8 cellular contexts compared by ENCODE assay signal in the genomic region with DNA sequence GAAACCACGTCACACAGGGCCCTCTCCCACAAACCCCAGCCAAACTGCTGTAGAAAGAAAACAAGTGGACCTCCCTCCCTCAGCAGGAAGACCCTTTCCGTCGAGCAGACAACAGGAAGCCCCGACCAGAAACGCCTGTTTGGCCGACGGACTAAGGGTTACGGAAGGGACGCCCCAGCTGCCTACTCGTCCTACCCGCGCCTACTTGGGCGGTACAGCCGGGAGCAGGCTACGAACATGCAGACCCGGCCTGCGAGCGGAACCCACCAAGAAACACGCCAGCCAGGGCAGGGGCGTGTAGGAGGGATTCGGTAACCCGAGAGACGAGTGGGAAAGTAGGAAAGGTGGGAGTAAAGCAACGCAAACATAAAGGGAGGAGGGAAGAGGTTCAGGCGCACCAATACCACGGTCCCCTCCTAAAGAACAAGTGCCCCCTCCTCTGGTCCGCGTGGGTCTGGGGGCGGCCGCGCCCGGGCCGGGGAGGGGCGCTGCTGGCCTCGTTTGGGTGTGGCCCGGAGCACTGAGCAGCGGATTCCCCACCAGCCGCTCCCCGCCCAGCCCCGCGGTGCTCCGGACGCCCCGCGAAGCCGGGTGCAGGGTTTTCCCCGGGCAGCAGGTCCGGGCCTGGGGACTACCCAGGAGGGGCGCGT. TPM values are rescaled to one million over a fixed set of nuclear protein-coding genes. Genes with fewer than 3 reads are reported as not detected.
DNase-seq lines count a peak whose midpoint lies in the region; ATAC-seq and TF ChIP-seq lines count a peak whose summit lies in the region.

No MANE protein-coding gene starts in this region.

- CTCF ChIA-PET in A673 (lab: Charles Lee): interaction anchor here (1.1 kb wide), 1 partner anchor 25 kb away, joined by 3 read pairs; no protein-coding TSS in a partner anchor
- CTCF ChIA-PET in activated CD4-positive, alpha-beta T cell treated with anti-CD3 and anti-CD28 coated beads for 36 hours (lab: Charles Lee): interaction anchor here (0.5 to 2.6 kb wide), 5 partner anchors 8 to 59 kb away, joined by 3 to 12 read pairs (median 4); no protein-coding TSS in a partner anchor

- peak; percentile 28 for ATAC-seq in activated CD4-positive, alpha-beta T cell treated with anti-CD3 and anti-CD28 coated beads for 36 hours
- ATAC-seq in effector memory CD8-positive, alpha-beta T cell (replicated peaks): peak; percentile 34
- ATAC-seq in naive B cell (ENCODE audit: low read depth in 2 of 2): peak; percentile 48 to 51
- peak; percentile 43 for ATAC-seq in aorta (ENCODE audit: low FRiP score)
- ATAC-seq in HG02884 (IDR thresholded peaks at IDR 0.05; ENCODE audit: unreplicated experiment): no peak

- peak overlapping the region; percentile 65 for H3K4me3 ChIP-seq in A673 (ENCODE audit: low read depth, low read length, poor library complexity, severe bottlenecking)
- H3K4me3 ChIP-seq in HUES48 (ENCODE audit: low read depth, low read length): peak overlapping the region; percentile 89
- H3K4me3 ChIP-seq in aorta (ENCODE audit: low read length in 2 of 2): peak overlapping the region; percentile 75 to 77

- H3K4me3 Mint-ChIP-seq in activated CD4-positive, alpha-beta T cell treated with anti-CD3 and anti-CD28 coated beads for 36 hours: peak overlapping the region; percentile 90
- H3K4me3 Mint-ChIP-seq in effector memory CD8-positive, alpha-beta T cell: peak overlapping the region; percentile 97
- H3K4me3 Mint-ChIP-seq in naive B cell: peak overlapping the region; percentile 90 to 98 (median 95)

- DNase-seq in A673 (ENCODE audit: low spot score) (no peak), naive B cell (peak; percentile 20), aorta (peak; percentile 70 to 83), SHP77 treated with DMSO at 0.1 percent for 48 hours (lab: John Stamatoyannopoulos, UW) (no peak)
- peak; percentile 57 for DNase-seq in activated CD4-positive, alpha-beta T cell treated with anti-CD3 and anti-CD28 coated beads for 36 hours
- DNase-seq in effector memory CD8-positive, alpha-beta T cell: peak; percentile 22 to 37 (median 24)

- H3K27me3 ChIP-seq in A673 (replicated peaks; ENCODE audit: insufficient read depth, low read depth, low read length, poor library complexity) (peaks cover 7% of the 10 kb centered on the region), HUES48 (ENCODE audit: control insufficient read depth, insufficient read depth, low read length) (peaks cover 17% of the 10 kb centered on the region), aorta (ENCODE audit: control insufficient read depth in 1 of 2, insufficient read depth in 2 of 2, low read length in 1 of 2) (no peaks in the 10 kb centered on the region)

- no TSS peak for BruUV-seq in A673 (replicated peaks; lab: Mats Ljungman, UMichigan)

- H3K27ac ChIP-seq in A673 (ENCODE audit: low read depth, low read length, poor library complexity, severe bottlenecking) (no peak overlapping the region), HUES48 (ENCODE audit: low read depth, low read length) (peak overlapping the region; percentile 89), aorta (ENCODE audit: low read depth in 1 of 2, low read length in 2 of 2) (peak overlapping the region; percentile 24 to 38)

- no peaks in the 10 kb centered on the region for H3K9me3 ChIP-seq in A673 (ENCODE audit: low read depth, low read length, poor library complexity, severe bottlenecking)
- no peaks in the 10 kb centered on the region for H3K9me3 ChIP-seq in HUES48 (ENCODE audit: control insufficient read depth, insufficient read depth, low read length)
- no peaks in the 10 kb centered on the region for H3K9me3 ChIP-seq in aorta (ENCODE audit: control insufficient read depth, low read length)

- H3K4me1 ChIP-seq in A673 (ENCODE audit: insufficient read depth, low read length, poor library complexity, severe bottlenecking): peaks cover 49% of the 10 kb centered on the region
- peaks cover 60% of the 10 kb centered on the region for H3K4me1 ChIP-seq in HUES48 (ENCODE audit: control insufficient read depth, insufficient read depth, low read length)
- peaks cover 8 to 15% of the 10 kb centered on the region in 2 donors for H3K4me1 ChIP-seq in aorta (ENCODE audit: control insufficient read depth in 1 of 2, insufficient read depth in 2 of 2, low read length in 2 of 2)

- TF ChIP-seq CTCF in A673 (conservative IDR thresholded peaks at IDR 0.05; ENCODE audit: low read depth, low read length): no peak

- H3K27me3 Mint-ChIP-seq in activated CD4-positive, alpha-beta T cell treated with anti-CD3 and anti-CD28 coated beads for 36 hours: no peaks in the 10 kb centered on the region
- no peaks in the 10 kb centered on the region for H3K27me3 Mint-ChIP-seq in effector memory CD8-positive, alpha-beta T cell
- H3K27me3 Mint-ChIP-seq in naive B cell: peaks cover 4 to 9% (median 5%) of the 10 kb centered on the region in 3 donors

- H3K36me3 ChIP-seq in A673 (ENCODE audit: insufficient read depth, low read length, poor library complexity, severe bottlenecking): no peaks in the 10 kb centered on the region
- H3K36me3 ChIP-seq in HUES48 (ENCODE audit: control insufficient read depth, insufficient read depth, low read length): no peaks in the 10 kb centered on the region
- H3K36me3 ChIP-seq in aorta (ENCODE audit: control insufficient read depth in 1 of 2, insufficient read depth in 2 of 2, low read length in 1 of 2): no peaks in the 10 kb centered on the region

- intact Hi-C loops in A673 (cut with micrococcal nuclease; ENCODE audit: unreplicated experiment): no loop called here
- intact Hi-C loops in activated CD4-positive, alpha-beta T cell treated with anti-CD3 and anti-CD28 coated beads for 36 hours (cut with DNase I, micrococcal nuclease): loop anchor here in 1 of 2 experiments (1.0 to 2.0 kb wide), 3 partner anchors 20 to 55 kb away; no protein-coding TSS in a partner anchor
- intact Hi-C loops in aorta (cut with DNase I): no loop called here

- H3K36me3 Mint-ChIP-seq in activated CD4-positive, alpha-beta T cell treated with anti-CD3 and anti-CD28 coated beads for 36 hours (ENCODE audit: low read depth): peaks cover 3% of the 10 kb centered on the region
- peaks cover 51% of the 10 kb centered on the region for H3K36me3 Mint-ChIP-seq in effector memory CD8-positive, alpha-beta T cell (ENCODE audit: insufficient read depth)
- H3K36me3 Mint-ChIP-seq in naive B cell: no peaks in the 10 kb centered on the region

- 0 to 1% methylated on average over 48 to 50 of the region's 50 CpGs for WGBS in aorta, 2 donors

- no peaks in the 10 kb centered on the region for H3K9me3 Mint-ChIP-seq in activated CD4-positive, alpha-beta T cell treated with anti-CD3 and anti-CD28 coated beads for 36 hours (ENCODE audit: low read depth)
- no peaks in the 10 kb centered on the region for H3K9me3 Mint-ChIP-seq in effector memory CD8-positive, alpha-beta T cell
- no peaks in the 10 kb centered on the region for H3K9me3 Mint-ChIP-seq in naive B cell

- peak overlapping the region; percentile 58 for H3K9ac ChIP-seq in HUES48 (ENCODE audit: low read depth, low read length)

- H3K27ac Mint-ChIP-seq in activated CD4-positive, alpha-beta T cell treated with anti-CD3 and anti-CD28 coated beads for 36 hours: peak overlapping the region; percentile 94
- peak overlapping the region; percentile 95 to 98 for H3K27ac Mint-ChIP-seq in effector memory CD8-positive, alpha-beta T cell
- peak overlapping the region; percentile 44 to 94 (median 90) for H3K27ac Mint-ChIP-seq in naive B cell

- peaks cover 55% of the 10 kb centered on the region for H3K4me1 Mint-ChIP-seq in activated CD4-positive, alpha-beta T cell treated with anti-CD3 and anti-CD28 coated beads for 36 hours
- peaks cover 49 to 53% of the 10 kb centered on the region in 2 donors for H3K4me1 Mint-ChIP-seq in effector memory CD8-positive, alpha-beta T cell (ENCODE audit: low read depth in 2 of 2)
- peaks cover 13 to 25% (median 14%) of the 10 kb centered on the region in 3 donors for H3K4me1 Mint-ChIP-seq in naive B cell

- POLR2A ChIA-PET in A673 (lab: Charles Lee; ENCODE audit: low non-redundant PET): no interaction called here
- POLR2A ChIA-PET in activated CD4-positive, alpha-beta T cell treated with anti-CD3 and anti-CD28 coated beads for 36 hours (lab: Charles Lee): interaction anchor here (0.7 to 1.4 kb wide), 2 partner anchors 52 to 100 kb away, joined by 3 read pairs; no protein-coding TSS in a partner anchor

RNA-seq across cellular contexts. Expression of a gene that starts 0.5 kb away (rescaled TPM):
- 34.0 and 42.4 TPM in 2 replicates for total RNA-seq in A673 (2021)
- total RNA-seq in activated CD4-positive, alpha-beta T cell treated with anti-CD3 and anti-CD28 coated beads for 36 hours: 100 to 1,000 TPM; 230 to 246 TPM
- polyA plus RNA-seq in naive B cell (ENCODE audit: low read depth in 6 of 6): 100 to 1,000 TPM; 115 to 209 (median 180) TPM
- 100 to 1,000 TPM; 188 to 386 TPM for total RNA-seq in aorta
- polyA plus RNA-seq in aorta: 100 to 1,000 TPM; 244 to 417 TPM

RNA-seq across cellular contexts. Expression of a gene that starts 43.6 kb away (rescaled TPM):
- total RNA-seq in A673 (2021): 140 and 151 TPM in 2 replicates
- 100 to 1,000 TPM; 264 to 361 TPM for total RNA-seq in activated CD4-positive, alpha-beta T cell treated with anti-CD3 and anti-CD28 coated beads for 36 hours
- 10 to 100 TPM; 22.1 to 54.6 (median 27.8) TPM for polyA plus RNA-seq in naive B cell (ENCODE audit: low read depth in 6 of 6)
- total RNA-seq in aorta: 100 to 1,000 TPM; 416 to 418 TPM
- polyA plus RNA-seq in aorta: 100 to 1,000 TPM; 751 to 960 TPM

Comparison
In these comparisons a context has a peak if more than half of its experiments do, and no peak if none do; other contexts are left out.
1. DNase-seq: peak in activated CD4-positive, alpha-beta T cell treated with anti-CD3 and anti-CD28 coated beads for 36 hours (single experiment), effector memory CD8-positive, alpha-beta T cell (3 of 3), naive B cell (single experiment) and aorta (2 of 2); none in A673 (single experiment) and SHP77 treated with DMSO at 0.1 percent for 48 hours (single experiment).
2. Peak in every context shown above with its lines, with median percentiles within 50 percentile points of each other: H3K4me3 ChIP-seq, H3K27ac Mint-ChIP-seq and H3K4me3 Mint-ChIP-seq.